In the genomic region with DNA sequence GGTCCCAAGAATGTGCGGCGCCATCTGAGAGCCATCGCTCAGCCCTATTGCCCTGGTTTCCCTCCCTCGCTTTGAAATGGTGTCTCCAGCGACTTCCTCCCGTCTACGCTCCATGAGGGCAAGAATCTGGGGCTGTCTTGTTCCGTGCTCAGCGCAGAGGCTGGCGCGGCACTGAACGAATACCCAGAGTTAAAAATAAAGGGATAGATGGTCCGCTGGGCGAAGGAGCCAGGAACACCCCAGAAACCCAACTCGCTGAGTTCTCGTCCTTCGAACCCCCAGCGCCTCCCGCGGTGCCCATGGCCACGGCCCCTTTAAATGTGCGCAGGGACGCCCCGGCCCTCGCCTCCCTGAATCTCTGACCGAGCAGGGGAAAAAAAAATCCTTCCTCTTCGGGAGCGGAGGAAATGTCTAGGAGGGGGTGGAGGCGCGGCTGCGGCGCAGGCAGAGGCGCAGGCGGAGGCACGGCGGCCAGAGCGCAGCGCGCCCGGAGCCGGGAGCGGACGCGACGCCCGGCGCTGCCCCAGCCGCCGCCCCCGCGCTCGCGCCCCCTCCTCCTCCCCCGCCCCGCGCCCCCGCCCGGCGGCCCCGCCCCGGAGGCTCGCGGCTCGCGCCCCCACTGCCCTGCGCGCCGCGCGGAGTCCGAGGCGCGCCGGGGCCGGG, we compare ENCODE assay signal across 1 cellular context.
A peak's percentile ranks its signal among the peaks of the same experiment; 100 is the strongest.
TF ChIP-seq lines count a peak whose summit lies in the region.

No MANE protein-coding gene starts in this region.

TF ChIP-seq in endothelial cell of umbilical vein, 7 proteins besides CTCF, POLR2A, EP300 and RAD21:
- no peak for TF ChIP-seq JUN (IDR thresholded peaks at IDR 0.05; ENCODE audit: borderline replicate concordance, insufficient read depth, insufficient read length, low read depth)
- TF ChIP-seq MYC (IDR thresholded peaks at IDR 0.05; ENCODE audit: low read depth, low read length), result no peak
- TF ChIP-seq, protein P1, sequence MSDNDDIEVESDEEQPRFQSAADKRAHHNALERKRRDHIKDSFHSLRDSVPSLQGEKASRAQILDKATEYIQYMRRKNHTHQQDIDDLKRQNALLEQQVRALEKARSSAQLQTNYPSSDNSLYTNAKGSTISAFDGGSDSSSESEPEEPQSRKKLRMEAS (IDR thresholded peaks at IDR 0.05; ENCODE audit: insufficient read depth, insufficient read length), result peak; percentile 6
- TF ChIP-seq POLR2AphosphoS5 (IDR thresholded peaks at IDR 0.05; ENCODE audit: insufficient read depth, low read depth, low read length), result peak; percentile 67
